Comparison of ENCODE assay signal across 1 cellular context in the genomic region with DNA sequence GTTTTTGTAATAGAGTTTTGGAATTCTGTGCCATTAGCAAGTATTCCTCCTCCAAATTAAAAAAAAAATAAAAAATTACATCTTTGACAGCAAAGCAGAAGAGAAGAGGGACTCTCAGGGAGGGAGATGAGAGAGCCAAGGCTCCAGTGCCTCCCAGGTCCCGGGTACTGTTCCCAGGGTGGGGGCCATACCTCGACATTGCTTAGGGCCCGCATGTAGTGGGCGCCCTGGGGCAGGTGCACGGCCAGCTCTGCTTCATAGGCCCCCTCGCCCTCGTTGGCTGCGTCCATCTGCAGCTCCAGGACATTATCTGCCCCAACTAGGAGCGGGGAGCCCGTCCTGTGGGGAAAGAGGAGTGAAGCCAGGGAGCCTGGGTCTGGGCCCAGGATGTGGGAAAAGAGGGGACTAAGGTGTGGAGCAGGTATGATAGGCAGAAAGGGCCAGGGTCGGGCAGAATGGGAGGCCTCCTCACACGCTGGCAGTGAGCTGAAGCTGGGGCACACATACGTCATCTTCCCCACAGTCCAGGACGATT.
TF ChIP-seq lines count a peak whose summit lies in the region.

No MANE protein-coding gene starts in this region.

TF ChIP-seq in HepG2, 621 proteins besides CTCF, POLR2A, EP300 and RAD21:
- TF ChIP-seq ZNF790 (CRISPR knock-in tag; IDR thresholded peaks at IDR 0.05; ENCODE audit: borderline replicate concordance), result no peak
- TF ChIP-seq ZNF883 (CRISPR knock-in tag; IDR thresholded peaks at IDR 0.05; ENCODE audit: not compliant biosample characterization), result peak; percentile 34
- no peak for TF ChIP-seq RARA (CRISPR knock-in tag; IDR thresholded peaks at IDR 0.05)
- TF ChIP-seq, protein P1, sequence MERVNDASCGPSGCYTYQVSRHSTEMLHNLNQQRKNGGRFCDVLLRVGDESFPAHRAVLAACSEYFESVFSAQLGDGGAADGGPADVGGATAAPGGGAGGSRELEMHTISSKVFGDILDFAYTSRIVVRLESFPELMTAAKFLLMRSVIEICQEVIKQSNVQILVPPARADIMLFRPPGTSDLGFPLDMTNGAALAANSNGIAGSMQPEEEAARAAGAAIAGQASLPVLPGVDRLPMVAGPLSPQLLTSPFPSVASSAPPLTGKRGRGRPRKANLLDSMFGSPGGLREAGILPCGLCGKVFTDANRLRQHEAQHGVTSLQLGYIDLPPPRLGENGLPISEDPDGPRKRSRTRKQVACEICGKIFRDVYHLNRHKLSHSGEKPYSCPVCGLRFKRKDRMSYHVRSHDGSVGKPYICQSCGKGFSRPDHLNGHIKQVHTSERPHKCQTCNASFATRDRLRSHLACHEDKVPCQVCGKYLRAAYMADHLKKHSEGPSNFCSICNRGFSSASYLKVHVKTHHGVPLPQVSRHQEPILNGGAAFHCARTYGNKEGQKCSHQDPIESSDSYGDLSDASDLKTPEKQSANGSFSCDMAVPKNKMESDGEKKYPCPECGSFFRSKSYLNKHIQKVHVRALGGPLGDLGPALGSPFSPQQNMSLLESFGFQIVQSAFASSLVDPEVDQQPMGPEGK (CRISPR knock-in tag; IDR thresholded peaks at IDR 0.05), result 0 out of 2 replicates have a peak, but pooled peaks have one; percentile 31
- TF ChIP-seq, protein P2, sequence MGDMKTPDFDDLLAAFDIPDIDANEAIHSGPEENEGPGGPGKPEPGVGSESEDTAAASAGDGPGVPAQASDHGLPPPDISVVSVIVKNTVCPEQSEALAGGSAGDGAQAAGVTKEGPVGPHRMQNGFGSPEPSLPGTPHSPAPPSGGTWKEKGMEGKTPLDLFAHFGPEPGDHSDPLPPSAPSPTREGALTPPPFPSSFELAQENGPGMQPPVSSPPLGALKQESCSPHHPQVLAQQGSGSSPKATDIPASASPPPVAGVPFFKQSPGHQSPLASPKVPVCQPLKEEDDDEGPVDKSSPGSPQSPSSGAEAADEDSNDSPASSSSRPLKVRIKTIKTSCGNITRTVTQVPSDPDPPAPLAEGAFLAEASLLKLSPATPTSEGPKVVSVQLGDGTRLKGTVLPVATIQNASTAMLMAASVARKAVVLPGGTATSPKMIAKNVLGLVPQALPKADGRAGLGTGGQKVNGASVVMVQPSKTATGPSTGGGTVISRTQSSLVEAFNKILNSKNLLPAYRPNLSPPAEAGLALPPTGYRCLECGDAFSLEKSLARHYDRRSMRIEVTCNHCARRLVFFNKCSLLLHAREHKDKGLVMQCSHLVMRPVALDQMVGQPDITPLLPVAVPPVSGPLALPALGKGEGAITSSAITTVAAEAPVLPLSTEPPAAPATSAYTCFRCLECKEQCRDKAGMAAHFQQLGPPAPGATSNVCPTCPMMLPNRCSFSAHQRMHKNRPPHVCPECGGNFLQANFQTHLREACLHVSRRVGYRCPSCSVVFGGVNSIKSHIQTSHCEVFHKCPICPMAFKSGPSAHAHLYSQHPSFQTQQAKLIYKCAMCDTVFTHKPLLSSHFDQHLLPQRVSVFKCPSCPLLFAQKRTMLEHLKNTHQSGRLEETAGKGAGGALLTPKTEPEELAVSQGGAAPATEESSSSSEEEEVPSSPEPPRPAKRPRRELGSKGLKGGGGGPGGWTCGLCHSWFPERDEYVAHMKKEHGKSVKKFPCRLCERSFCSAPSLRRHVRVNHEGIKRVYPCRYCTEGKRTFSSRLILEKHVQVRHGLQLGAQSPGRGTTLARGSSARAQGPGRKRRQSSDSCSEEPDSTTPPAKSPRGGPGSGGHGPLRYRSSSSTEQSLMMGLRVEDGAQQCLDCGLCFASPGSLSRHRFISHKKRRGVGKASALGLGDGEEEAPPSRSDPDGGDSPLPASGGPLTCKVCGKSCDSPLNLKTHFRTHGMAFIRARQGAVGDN (CRISPR knock-in tag; IDR thresholded peaks at IDR 0.05), result 0 out of 2 replicates have a peak, but pooled peaks have one; percentile 20
- TF ChIP-seq ZNF274 (CRISPR knock-in tag; IDR thresholded peaks at IDR 0.05), result 0 out of 2 replicates have a peak, but pooled peaks have one; percentile 39
